ENCODE assay signal across 7 cellular contexts in genomic region chr14:49867831-49868719, GRCh38.
DNase-seq lines count a peak whose midpoint lies in the region; ATAC-seq and TF ChIP-seq lines count a peak whose summit lies in the region.

No MANE protein-coding gene starts in this region.

- ATAC-seq in GM18519 (IDR thresholded peaks at IDR 0.05; ENCODE audit: low FRiP score, unreplicated experiment) (peak; percentile 66), HG03039 (IDR thresholded peaks at IDR 0.05; ENCODE audit: unreplicated experiment) (peak; percentile 86)

- DNase-seq in NCI-H2029 treated with DMSO at 0.1 percent for 48 hours (lab: John Stamatoyannopoulos, UW), result peak; percentile 91
- peak; percentile 99 for DNase-seq in T-helper 9 cell
- peak; percentile 97 for DNase-seq in astrocyte of the hippocampus (ENCODE audit: low read depth, low spot score)
- peak; percentile 47 to 99 (median 90) for DNase-seq in hypothalamus (lab: John Stamatoyannopoulos, UW)
- peak; percentile 71 for DNase-seq in retinal pigment epithelial cell (ENCODE audit: low read depth)

- H3K4me3 ChIP-seq in retinal pigment epithelial cell (ENCODE audit: low read length), result peak overlapping the region; percentile 71

- TF ChIP-seq CTCF in retinal pigment epithelial cell (conservative IDR thresholded peaks at IDR 0.05; ENCODE audit: low read depth, low read length), result no peak

Comparison
In these comparisons a context has a peak if more than half of its experiments do, and no peak if none do; other contexts are left out.
1. Peak in every context shown above with its lines: DNase-seq, ATAC-seq and H3K4me3 ChIP-seq.